ENCODE assay signal across 17 cellular contexts in the genomic region with DNA sequence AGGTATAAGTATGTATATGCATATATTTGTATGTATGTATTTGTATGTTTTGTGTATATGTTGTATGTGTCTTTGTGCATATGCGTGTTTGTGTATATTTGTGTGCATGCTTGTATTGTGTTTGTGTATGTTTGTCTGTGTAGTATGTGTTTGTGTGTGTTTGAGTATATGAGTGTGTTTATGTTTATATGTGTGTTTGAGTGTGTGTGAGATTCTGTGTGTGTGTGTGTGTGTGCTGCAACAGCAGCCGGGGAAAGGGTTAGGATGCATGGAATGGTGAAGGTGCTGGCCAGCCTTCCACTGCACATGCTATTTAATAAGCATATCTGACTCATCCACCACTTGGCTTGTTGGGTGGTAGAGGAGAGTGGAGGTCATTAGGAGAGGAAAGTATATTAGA. TPM values are rescaled to one million over a fixed set of nuclear protein-coding genes. Genes with fewer than 3 reads are reported as not detected.
DNase-seq lines count a peak whose midpoint lies in the region; ATAC-seq and TF ChIP-seq lines count a peak whose summit lies in the region.
"Had no signal": no experiment of that assay in that cellular context is flagged by ENCODE, and none has a peak within 500 bp of the region (broad histone marks: within the 10 kb centered on the region; RNA-seq: fewer than 3 reads in every experiment).

No MANE protein-coding gene starts in this region.

- no peak for TF ChIP-seq CTCF in fibroblast of mammary gland (conservative IDR thresholded peaks at IDR 0.05; ENCODE audit: control insufficient read depth, insufficient read depth, low read depth, low read length)
- TF ChIP-seq CTCF in type B pancreatic cell (conservative IDR thresholded peaks at IDR 0.05), result no peak

- no peaks in the 10 kb centered on the region for H3K36me3 ChIP-seq in SJSA1
- H3K36me3 ChIP-seq: colonic mucosa had no signal

- no peak overlapping the region for H3K4me3 Mint-ChIP-seq in type B pancreatic cell
- H3K4me3 Mint-ChIP-seq: activated B cell treated with CpG ODN at 0.5 μM for 24 hours, memory B cell, nephron, T-cell had no signal

- no peaks in the 10 kb centered on the region for H3K9me3 ChIP-seq in SJSA1 (replicated peaks)
- H3K9me3 ChIP-seq: Caco-2, colonic mucosa had no signal

- peak; percentile 40 to 47 for ATAC-seq in left cardiac atrium
- ATAC-seq in HG02970 (IDR thresholded peaks at IDR 0.05; ENCODE audit: low FRiP score, unreplicated experiment), result no peak
- no peak for ATAC-seq in HG02588 (IDR thresholded peaks at IDR 0.05; ENCODE audit: unreplicated experiment)
- ATAC-seq: T-cell had no signal

- intact Hi-C loops in left cardiac atrium (cut with DNase I) (loop anchor here in 1 of 2 donors (10.0 kb wide), 2 partner anchors 70 to 530 kb away; no protein-coding TSS in a partner anchor), cardiac septum (cut with DNase I) (no loop called here)

- H3K4me3 ChIP-seq in SJSA1, result no peak overlapping the region
- no peak overlapping the region for H3K4me3 ChIP-seq in fibroblast of mammary gland (ENCODE audit: control insufficient read depth, low read depth, low read length)
- H3K4me3 ChIP-seq: colonic mucosa had no signal

- peak overlapping the region; percentile 49 for H3K27ac Mint-ChIP-seq in type B pancreatic cell
- H3K27ac Mint-ChIP-seq: activated B cell treated with CpG ODN at 0.5 μM for 24 hours; activated T-helper 2 cell treated with anti-CD3 and anti-CD28 coated beads, Interferon-gamma antibody, Interleukin-2, Interleukin-4, amounts not matched to agents 10 μg/mL and 5 μg/mL and 100 μg/mL, durations not matched to agents 14 hours and 24 hours and 36 hours; memory B cell; T-cell had no signal

- peaks cover 32% of the 10 kb centered on the region for H3K4me1 Mint-ChIP-seq in type B pancreatic cell (ENCODE audit: unreplicated experiment)

- no peaks in the 10 kb centered on the region for H3K27me3 Mint-ChIP-seq in type B pancreatic cell

- no peak overlapping the region for H3K27ac ChIP-seq in SJSA1

- no peak for DNase-seq in left cardiac atrium
- no peak for DNase-seq in cardiac septum (ENCODE audit: low spot score)
- peak; percentile 40 to 56 for DNase-seq in SJSA1 (ENCODE audit: low read depth in 1 of 2, low spot score in 2 of 2)
- DNase-seq in fibroblast of mammary gland (ENCODE audit: low read depth), result peak; percentile 43
- no peak for DNase-seq in type B pancreatic cell (ENCODE audit: extremely low spot score, unreplicated experiment)
- DNase-seq in activated CD8-positive, alpha-beta memory T cell treated with anti-CD3 and anti-CD28 coated beads, Interleukin-2, amount 50 U/mL, for 48 hours, result no peak
- DNase-seq: activated B cell treated with CpG ODN at 0.5 μM for 24 hours, amniotic stem cell, colonic mucosa, retina, T-cell had no signal

- H3K36me3 Mint-ChIP-seq in type B pancreatic cell, result no peaks in the 10 kb centered on the region
- H3K36me3 Mint-ChIP-seq: memory B cell, T-cell had no signal

- H3K27me3 ChIP-seq in SJSA1 (replicated peaks), result no peaks in the 10 kb centered on the region
- H3K27me3 ChIP-seq: colonic mucosa had no signal

- H3K9me3 Mint-ChIP-seq in type B pancreatic cell, result no peaks in the 10 kb centered on the region
- H3K9me3 Mint-ChIP-seq: activated B cell treated with CpG ODN at 0.5 μM for 24 hours; activated T-helper 2 cell treated with anti-CD3 and anti-CD28 coated beads, Interferon-gamma antibody, Interleukin-2, Interleukin-4, amounts not matched to agents 10 μg/mL and 5 μg/mL and 100 μg/mL, durations not matched to agents 14 hours and 24 hours and 36 hours; memory B cell; nephron; T-cell had no signal

- H3K4me1 ChIP-seq in SJSA1 (replicated peaks), result peaks cover 26% of the 10 kb centered on the region

RNA-seq across cellular contexts. Expression of a gene that starts 46.6 kb away (rescaled TPM):
- total RNA-seq in left cardiac atrium (100 to 1,000 TPM in 1 of 2 donors, 10 to 100 TPM in 1; 91.6 to 100 TPM), cardiac septum (124 TPM), type B pancreatic cell (ENCODE audit: low replicate concordance) (59.9 and 71.8 TPM in 2 replicates)
- total RNA-seq in SJSA1 (2014; rRNA removed; shearing (Covaris generic)), result 15.3 and 35.6 TPM in 2 replicates

Comparison
In these comparisons a context has a peak if more than half of its experiments do, and no peak if none do; other contexts are left out.
1. ATAC-seq: peak in left cardiac atrium (2 of 2); none in HG02970 (single experiment) and HG02588 (single experiment).
2. DNase-seq: peak in SJSA1 (2 of 2) and fibroblast of mammary gland (single experiment); none in left cardiac atrium (single experiment), cardiac septum (single experiment), type B pancreatic cell (single experiment) and activated CD8-positive, alpha-beta memory T cell treated with anti-CD3 and anti-CD28 coated beads, Interleukin-2, amount 50 U/mL, for 48 hours (single experiment).